13 cellular contexts compared by ENCODE assay signal in genomic region chr2:153873062-153874048, GRCh38. TPM values are rescaled to one million over a fixed set of nuclear protein-coding genes. Genes with fewer than 3 reads are reported as not detected.
DNase-seq lines count a peak whose midpoint lies in the region; ATAC-seq, FAIRE-seq and TF ChIP-seq lines count a peak whose summit lies in the region.
"Had no signal": no experiment of that assay in that cellular context is flagged by ENCODE, and none has a peak within 500 bp of the region (broad histone marks: within the 10 kb centered on the region; RNA-seq: fewer than 3 reads in every experiment).

No MANE protein-coding gene starts in this region.

- no peak overlapping the region for H2AFZ ChIP-seq in HepG2 (ENCODE audit: low read length)

- ATAC-seq in heart right ventricle (no peak), HepG2 (no peak)
- no peak for ATAC-seq in activated CD8-positive, alpha-beta T cell treated with anti-CD3 and anti-CD28 coated beads for 36 hours

- peak; percentile 39 for FAIRE-seq in HepG2 (lab: Jason Lieb, UNC)

- H3K9me3 Mint-ChIP-seq in activated CD8-positive, alpha-beta T cell treated with anti-CD3 and anti-CD28 coated beads for 36 hours: no peaks in the 10 kb centered on the region
- H3K9me3 Mint-ChIP-seq in type B pancreatic cell: no peaks in the 10 kb centered on the region

- intact Hi-C loops in heart right ventricle (cut with DNase I): no loop called here
- intact Hi-C loops in activated CD8-positive, alpha-beta T cell treated with anti-CD3 and anti-CD28 coated beads for 36 hours (cut with micrococcal nuclease): no loop called here
- intact Hi-C loops in HepG2 (cut with micrococcal nuclease; ENCODE audit: unreplicated experiment): loop anchor here (5.0 kb wide), 1 partner anchor 1349 kb away; no protein-coding TSS in a partner anchor
- intact Hi-C loops in colonic mucosa (cut with DNase I): no loop called here

- 4% methylated on average over 36 of the region's 36 CpGs for WGBS in heart right ventricle, 2 donors
- 46% methylated on average over 33 of the region's 36 CpGs for WGBS in HepG2 (ENCODE audit: low lambda C conversion rate)

- H3K36me3 Mint-ChIP-seq in activated CD8-positive, alpha-beta T cell treated with anti-CD3 and anti-CD28 coated beads for 36 hours (ENCODE audit: low read depth): peaks cover 3% of the 10 kb centered on the region
- no peaks in the 10 kb centered on the region for H3K36me3 Mint-ChIP-seq in type B pancreatic cell

- H3K4me3 Mint-ChIP-seq in activated CD8-positive, alpha-beta T cell treated with anti-CD3 and anti-CD28 coated beads for 36 hours: peak overlapping the region; percentile 13
- H3K4me3 Mint-ChIP-seq in type B pancreatic cell: peak overlapping the region; percentile 96

- H3K27ac ChIP-seq in cardiac muscle cell (no peak overlapping the region), heart right ventricle (no peak overlapping the region), HepG2 (ENCODE audit: extremely low read length, insufficient read depth, low read length) (no peak overlapping the region), colonic mucosa (no peak overlapping the region)
- H3K27ac ChIP-seq: BLaER1, coronary artery, sigmoid colon had no signal

- H3K4me3 ChIP-seq in cardiac muscle cell: peak overlapping the region; percentile 45
- H3K4me3 ChIP-seq in heart right ventricle: peak overlapping the region in 1 of 10 donors; percentile 24
- H3K4me3 ChIP-seq in HepG2 (replicated peaks in 1 of 3; ENCODE audit: insufficient read depth in 1 of 3, low read depth in 2 of 3, low read length in 3 of 3): no peak overlapping the region; a peak in 1 of 6 replicates
- H3K4me3 ChIP-seq in colonic mucosa: no peak overlapping the region
- H3K4me3 ChIP-seq: BLaER1 had no signal

- POLR2A ChIA-PET in activated CD8-positive, alpha-beta T cell treated with anti-CD3 and anti-CD28 coated beads for 36 hours (lab: Charles Lee): no interaction called here
- POLR2A ChIA-PET in HepG2 (lab: Yijun Ruan, JAX): no interaction called here

- TF ChIP-seq EP300 in HepG2 (IDR thresholded peaks at IDR 0.05; ENCODE audit: low read depth in 2 of 2, low read length in 2 of 2) (no peak), HepG2 (CRISPR knock-in tag; IDR thresholded peaks at IDR 0.05; ENCODE audit: borderline replicate concordance) (no peak)

- CTCF ChIA-PET in activated CD8-positive, alpha-beta T cell treated with anti-CD3 and anti-CD28 coated beads for 36 hours (lab: Charles Lee): no interaction called here
- CTCF ChIA-PET in HepG2 (lab: Yijun Ruan, JAX; ENCODE audit: low intra/inter-chr PET ratio, low total read pairs): no interaction called here

- H3K9me3 ChIP-seq in cardiac muscle cell (ENCODE audit: low read depth) (no peaks in the 10 kb centered on the region), heart right ventricle (no peaks in the 10 kb centered on the region), HepG2 (ENCODE audit: low read length) (no peaks in the 10 kb centered on the region), colonic mucosa (no peaks in the 10 kb centered on the region)
- H3K9me3 ChIP-seq: sigmoid colon had no signal

- TF ChIP-seq CTCF in cardiac muscle cell (IDR thresholded peaks at IDR 0.05; ENCODE audit: low read depth, low read length) (no peak), heart right ventricle (IDR thresholded peaks at IDR 0.05) (no peak), HepG2 (CRISPR knock-in tag; IDR thresholded peaks at IDR 0.05) (no peak), type B pancreatic cell (conservative IDR thresholded peaks at IDR 0.05) (no peak), colonic mucosa (IDR thresholded peaks at IDR 0.05) (no peak), GM10266 (IDR thresholded peaks at IDR 0.05; ENCODE audit: control insufficient read depth, insufficient read depth, low read depth, missing control alignments) (no peak)
- TF ChIP-seq CTCF in activated CD8-positive, alpha-beta T cell treated with anti-CD3 and anti-CD28 coated beads for 36 hours (IDR thresholded peaks at IDR 0.05): no peak

- peaks cover 23% of the 10 kb centered on the region for H3K27me3 Mint-ChIP-seq in activated CD8-positive, alpha-beta T cell treated with anti-CD3 and anti-CD28 coated beads for 36 hours
- H3K27me3 Mint-ChIP-seq in type B pancreatic cell: peaks cover 57% of the 10 kb centered on the region

- H3K79me2 ChIP-seq in HepG2 (ENCODE audit: insufficient read depth, low read length): no peaks in the 10 kb centered on the region

- no peaks in the 10 kb centered on the region for H3K4me1 Mint-ChIP-seq in activated CD8-positive, alpha-beta T cell treated with anti-CD3 and anti-CD28 coated beads for 36 hours (ENCODE audit: low read depth)
- peaks cover 16% of the 10 kb centered on the region for H3K4me1 Mint-ChIP-seq in type B pancreatic cell (ENCODE audit: unreplicated experiment)

- BruUV-seq in HepG2 (replicated peaks; lab: Mats Ljungman, UMichigan): no TSS peak

- H3K27me3 ChIP-seq in cardiac muscle cell (peaks cover 56% of the 10 kb centered on the region), heart right ventricle (peaks cover 6 to 61% (median 44%) of the 10 kb centered on the region in 7 donors), HepG2 (ENCODE audit: control insufficient read depth in 1 of 2, insufficient read depth in 2 of 2, low read length in 2 of 2) (peaks cover 2 to 24% of the 10 kb centered on the region in 2 experiments; a peak in 2 of 5 replicates), colonic mucosa (peaks cover 11% of the 10 kb centered on the region)
- H3K27me3 ChIP-seq: BLaER1 had no signal

- H3K4me1 ChIP-seq in cardiac muscle cell (ENCODE audit: low read depth) (no peaks in the 10 kb centered on the region), heart right ventricle (peaks cover 0 to 4% (median 0%) of the 10 kb centered on the region in 9 donors), HepG2 (ENCODE audit: insufficient read depth, low read length) (no peaks in the 10 kb centered on the region), colonic mucosa (no peaks in the 10 kb centered on the region)
- H3K4me1 ChIP-seq: BLaER1 had no signal

- no peak overlapping the region for H3K27ac Mint-ChIP-seq in activated CD8-positive, alpha-beta T cell treated with anti-CD3 and anti-CD28 coated beads for 36 hours
- H3K27ac Mint-ChIP-seq in type B pancreatic cell: peak overlapping the region; percentile 68

- in situ Hi-C loops in HepG2 (cut with HindIII; ENCODE audit: extremely low pct_ligation_motif_present, low pct_unique_long_range_greater_than_20kb): no loop called here

- H3K9ac ChIP-seq in HepG2 (ENCODE audit: insufficient read depth, low read depth, low read length): no peak overlapping the region
- H3K9ac ChIP-seq in colonic mucosa (ENCODE audit: low read depth in 2 of 2, low read length in 2 of 2): no peak overlapping the region
- H3K9ac ChIP-seq: BLaER1 had no signal

- H4K20me1 ChIP-seq in HepG2 (ENCODE audit: insufficient read depth, low read length): no peaks in the 10 kb centered on the region
- H4K20me1 ChIP-seq: BLaER1 had no signal

- peak overlapping the region; percentile 6 for H3K4me2 ChIP-seq in HepG2 (ENCODE audit: low read depth, low read length)
- H3K4me2 ChIP-seq: BLaER1 had no signal

- peak in 1 of 2 donors; percentile 64 for DNase-seq in cardiac muscle cell (ENCODE audit: low read depth in 1 of 2, low spot score in 1 of 2)
- DNase-seq in heart right ventricle: no peak
- DNase-seq in activated CD8-positive, alpha-beta T cell treated with anti-CD3 and anti-CD28 coated beads for 36 hours: no peak
- DNase-seq in HepG2 (ENCODE audit: low spot score): no peak
- DNase-seq in type B pancreatic cell (ENCODE audit: extremely low spot score, unreplicated experiment): no peak
- DNase-seq in GM03348 (ENCODE audit: low spot score): no peak
- no peak for DNase-seq in colonic mucosa
- no peak for DNase-seq in GM10266 (ENCODE audit: extremely low spot score)
- DNase-seq: activated CD8-positive, alpha-beta memory T cell treated with anti-CD3 and anti-CD28 coated beads, Interleukin-2, amount 50 U/mL, for 48 hours; sigmoid colon; SW 1271 had no signal

- TF ChIP-seq RAD21 in HepG2 (CRISPR knock-in tag; IDR thresholded peaks at IDR 0.05): no peak

- H3K36me3 ChIP-seq in cardiac muscle cell (no peaks in the 10 kb centered on the region), heart right ventricle (no peaks in the 10 kb centered on the region), HepG2 (replicated peaks in 1 of 2; ENCODE audit: control insufficient read depth in 1 of 2, insufficient read depth in 2 of 2, low read length in 2 of 2) (no peaks in the 10 kb centered on the region), colonic mucosa (no peaks in the 10 kb centered on the region)
- H3K36me3 ChIP-seq: BLaER1, sigmoid colon had no signal

- TF ChIP-seq POLR2A in HepG2 (IDR thresholded peaks at IDR 0.05; ENCODE audit: insufficient read depth in 1 of 2, low read depth in 2 of 2, low read length in 2 of 2): no peak

RNA-seq across cellular contexts. Expression of gene GALNT13, which starts 1.6 kb away (rescaled TPM):
- total RNA-seq in cardiac muscle cell: 1.4 and 3.1 TPM in 2 replicates
- 1.3 and 2.2 TPM in 2 replicates for polyA plus RNA-seq in cardiac muscle cell
- under 1 TPM in 2 of 10 donors, not detected in 8; 0.05 to 0.30 TPM for total RNA-seq in heart right ventricle
- polyA plus RNA-seq in heart right ventricle: under 1 TPM in 1 of 2 donors, not detected in 1; 0.01 TPM
- under 1 TPM; 0.32 to 0.60 TPM for total RNA-seq in activated CD8-positive, alpha-beta T cell treated with anti-CD3 and anti-CD28 coated beads for 36 hours
- total RNA-seq in HepG2 (2016; rRNA removed; fragmentation: Illumina TruSeq; extraction: Trizol): 4.8 and 5.0 TPM in 2 replicates
- total RNA-seq in HepG2 (2016; cell fraction: cytosol; rRNA removed; fragmentation: Illumina TruSeq; extraction: Trizol; ENCODE audit: low read depth): 2.4 and 3.3 TPM in 2 replicates
- total RNA-seq in HepG2 (2016; cell fraction: insoluble cytoplasmic fraction; rRNA removed; fragmentation: Illumina TruSeq; extraction: Trizol): 4.3 and 4.6 TPM in 2 replicates
- total RNA-seq in HepG2 (2016; cell fraction: membrane; rRNA removed; fragmentation: Illumina TruSeq; extraction: Trizol): 5.3 and 5.8 TPM in 2 replicates
- total RNA-seq in HepG2 (2016; cell fraction: nucleus; rRNA removed; fragmentation: Illumina TruSeq; extraction: Trizol): 6.4 and 6.7 TPM in 2 replicates
- 1.3 TPM in 2 replicates for polyA plus RNA-seq in HepG2 (2011; rRNA removed)
- polyA plus RNA-seq in HepG2 (2011; cell fraction: cytosol; rRNA removed): 0.43 and 0.78 TPM in 2 replicates
- polyA plus RNA-seq in HepG2 (2011; cell fraction: nucleus; rRNA removed): 0.40 and 0.45 TPM in 2 replicates
- polyA plus RNA-seq in HepG2 (2012): 0.77 and 1.1 TPM in 2 replicates
- 1.9 and 2.8 TPM in 2 replicates for polyA plus RNA-seq in HepG2 (2016; cell fraction: cytosol; fragmentation: Illumina TruSeq; extraction: Trizol; ENCODE audit: low read depth)
- polyA plus RNA-seq in HepG2 (2016; cell fraction: insoluble cytoplasmic fraction; fragmentation: Illumina TruSeq; extraction: Trizol; ENCODE audit: low read depth): 3.6 and 4.4 TPM in 2 replicates
- polyA plus RNA-seq in HepG2 (2016; cell fraction: membrane; fragmentation: Illumina TruSeq; extraction: Trizol; ENCODE audit: low read depth): 3.2 and 4.0 TPM in 2 replicates
- polyA plus RNA-seq in HepG2 (2016; cell fraction: nucleus; fragmentation: Illumina TruSeq; extraction: Trizol; ENCODE audit: insufficient read depth, low read depth): 3.5 and 4.5 TPM in 2 replicates
- 0.35 and 0.38 TPM in 2 replicates for polyA minus RNA-seq in HepG2 (2011; rRNA and poly(A)+ RNA removed; ENCODE audit: low replicate concordance)
- polyA minus RNA-seq in HepG2 (2011; cell fraction: cytosol; rRNA and poly(A)+ RNA removed): 1.1 TPM in 2 replicates
- 4.9 and 6.5 TPM in 2 replicates for polyA minus RNA-seq in HepG2 (2011; cell fraction: nucleus; rRNA and poly(A)+ RNA removed)
- total RNA-seq in type B pancreatic cell (ENCODE audit: low replicate concordance): 5.9 and 11.2 TPM in 2 replicates
- under 1 TPM; 0.07 to 0.40 TPM for total RNA-seq in colonic mucosa
